In the genomic region with DNA sequence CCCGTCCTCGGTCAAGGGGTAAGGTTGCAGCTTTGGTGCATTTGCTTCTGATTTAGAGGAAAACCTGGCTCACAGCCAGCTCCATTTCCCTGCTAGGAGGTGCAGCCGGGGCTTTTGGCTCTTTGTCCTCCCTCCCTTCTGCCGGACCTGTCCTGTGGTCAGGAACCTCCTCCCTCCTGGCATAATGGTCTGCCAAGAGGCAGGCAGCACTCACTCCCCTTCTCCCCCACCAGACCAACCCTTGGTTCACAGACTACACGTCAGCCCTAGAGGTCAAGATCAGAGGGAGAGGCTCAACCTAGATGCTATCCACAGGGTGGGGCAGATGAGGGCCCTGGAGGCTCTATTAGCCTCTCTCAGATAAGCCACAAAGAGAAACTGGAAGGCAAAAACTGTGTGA, we compare ENCODE assay signal across 1 cellular context.
TF ChIP-seq lines count a peak whose summit lies in the region.

No MANE protein-coding gene starts in this region.

TF ChIP-seq in H1, 55 proteins besides CTCF, POLR2A, EP300 and RAD21:
- TF ChIP-seq, protein P1, sequence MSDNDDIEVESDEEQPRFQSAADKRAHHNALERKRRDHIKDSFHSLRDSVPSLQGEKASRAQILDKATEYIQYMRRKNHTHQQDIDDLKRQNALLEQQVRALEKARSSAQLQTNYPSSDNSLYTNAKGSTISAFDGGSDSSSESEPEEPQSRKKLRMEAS (IDR thresholded peaks at IDR 0.05) = no peak
- TF ChIP-seq BRCA1 (IDR thresholded peaks at IDR 0.05; ENCODE audit: low read depth, low read length) = no peak
- TF ChIP-seq, protein P2, sequence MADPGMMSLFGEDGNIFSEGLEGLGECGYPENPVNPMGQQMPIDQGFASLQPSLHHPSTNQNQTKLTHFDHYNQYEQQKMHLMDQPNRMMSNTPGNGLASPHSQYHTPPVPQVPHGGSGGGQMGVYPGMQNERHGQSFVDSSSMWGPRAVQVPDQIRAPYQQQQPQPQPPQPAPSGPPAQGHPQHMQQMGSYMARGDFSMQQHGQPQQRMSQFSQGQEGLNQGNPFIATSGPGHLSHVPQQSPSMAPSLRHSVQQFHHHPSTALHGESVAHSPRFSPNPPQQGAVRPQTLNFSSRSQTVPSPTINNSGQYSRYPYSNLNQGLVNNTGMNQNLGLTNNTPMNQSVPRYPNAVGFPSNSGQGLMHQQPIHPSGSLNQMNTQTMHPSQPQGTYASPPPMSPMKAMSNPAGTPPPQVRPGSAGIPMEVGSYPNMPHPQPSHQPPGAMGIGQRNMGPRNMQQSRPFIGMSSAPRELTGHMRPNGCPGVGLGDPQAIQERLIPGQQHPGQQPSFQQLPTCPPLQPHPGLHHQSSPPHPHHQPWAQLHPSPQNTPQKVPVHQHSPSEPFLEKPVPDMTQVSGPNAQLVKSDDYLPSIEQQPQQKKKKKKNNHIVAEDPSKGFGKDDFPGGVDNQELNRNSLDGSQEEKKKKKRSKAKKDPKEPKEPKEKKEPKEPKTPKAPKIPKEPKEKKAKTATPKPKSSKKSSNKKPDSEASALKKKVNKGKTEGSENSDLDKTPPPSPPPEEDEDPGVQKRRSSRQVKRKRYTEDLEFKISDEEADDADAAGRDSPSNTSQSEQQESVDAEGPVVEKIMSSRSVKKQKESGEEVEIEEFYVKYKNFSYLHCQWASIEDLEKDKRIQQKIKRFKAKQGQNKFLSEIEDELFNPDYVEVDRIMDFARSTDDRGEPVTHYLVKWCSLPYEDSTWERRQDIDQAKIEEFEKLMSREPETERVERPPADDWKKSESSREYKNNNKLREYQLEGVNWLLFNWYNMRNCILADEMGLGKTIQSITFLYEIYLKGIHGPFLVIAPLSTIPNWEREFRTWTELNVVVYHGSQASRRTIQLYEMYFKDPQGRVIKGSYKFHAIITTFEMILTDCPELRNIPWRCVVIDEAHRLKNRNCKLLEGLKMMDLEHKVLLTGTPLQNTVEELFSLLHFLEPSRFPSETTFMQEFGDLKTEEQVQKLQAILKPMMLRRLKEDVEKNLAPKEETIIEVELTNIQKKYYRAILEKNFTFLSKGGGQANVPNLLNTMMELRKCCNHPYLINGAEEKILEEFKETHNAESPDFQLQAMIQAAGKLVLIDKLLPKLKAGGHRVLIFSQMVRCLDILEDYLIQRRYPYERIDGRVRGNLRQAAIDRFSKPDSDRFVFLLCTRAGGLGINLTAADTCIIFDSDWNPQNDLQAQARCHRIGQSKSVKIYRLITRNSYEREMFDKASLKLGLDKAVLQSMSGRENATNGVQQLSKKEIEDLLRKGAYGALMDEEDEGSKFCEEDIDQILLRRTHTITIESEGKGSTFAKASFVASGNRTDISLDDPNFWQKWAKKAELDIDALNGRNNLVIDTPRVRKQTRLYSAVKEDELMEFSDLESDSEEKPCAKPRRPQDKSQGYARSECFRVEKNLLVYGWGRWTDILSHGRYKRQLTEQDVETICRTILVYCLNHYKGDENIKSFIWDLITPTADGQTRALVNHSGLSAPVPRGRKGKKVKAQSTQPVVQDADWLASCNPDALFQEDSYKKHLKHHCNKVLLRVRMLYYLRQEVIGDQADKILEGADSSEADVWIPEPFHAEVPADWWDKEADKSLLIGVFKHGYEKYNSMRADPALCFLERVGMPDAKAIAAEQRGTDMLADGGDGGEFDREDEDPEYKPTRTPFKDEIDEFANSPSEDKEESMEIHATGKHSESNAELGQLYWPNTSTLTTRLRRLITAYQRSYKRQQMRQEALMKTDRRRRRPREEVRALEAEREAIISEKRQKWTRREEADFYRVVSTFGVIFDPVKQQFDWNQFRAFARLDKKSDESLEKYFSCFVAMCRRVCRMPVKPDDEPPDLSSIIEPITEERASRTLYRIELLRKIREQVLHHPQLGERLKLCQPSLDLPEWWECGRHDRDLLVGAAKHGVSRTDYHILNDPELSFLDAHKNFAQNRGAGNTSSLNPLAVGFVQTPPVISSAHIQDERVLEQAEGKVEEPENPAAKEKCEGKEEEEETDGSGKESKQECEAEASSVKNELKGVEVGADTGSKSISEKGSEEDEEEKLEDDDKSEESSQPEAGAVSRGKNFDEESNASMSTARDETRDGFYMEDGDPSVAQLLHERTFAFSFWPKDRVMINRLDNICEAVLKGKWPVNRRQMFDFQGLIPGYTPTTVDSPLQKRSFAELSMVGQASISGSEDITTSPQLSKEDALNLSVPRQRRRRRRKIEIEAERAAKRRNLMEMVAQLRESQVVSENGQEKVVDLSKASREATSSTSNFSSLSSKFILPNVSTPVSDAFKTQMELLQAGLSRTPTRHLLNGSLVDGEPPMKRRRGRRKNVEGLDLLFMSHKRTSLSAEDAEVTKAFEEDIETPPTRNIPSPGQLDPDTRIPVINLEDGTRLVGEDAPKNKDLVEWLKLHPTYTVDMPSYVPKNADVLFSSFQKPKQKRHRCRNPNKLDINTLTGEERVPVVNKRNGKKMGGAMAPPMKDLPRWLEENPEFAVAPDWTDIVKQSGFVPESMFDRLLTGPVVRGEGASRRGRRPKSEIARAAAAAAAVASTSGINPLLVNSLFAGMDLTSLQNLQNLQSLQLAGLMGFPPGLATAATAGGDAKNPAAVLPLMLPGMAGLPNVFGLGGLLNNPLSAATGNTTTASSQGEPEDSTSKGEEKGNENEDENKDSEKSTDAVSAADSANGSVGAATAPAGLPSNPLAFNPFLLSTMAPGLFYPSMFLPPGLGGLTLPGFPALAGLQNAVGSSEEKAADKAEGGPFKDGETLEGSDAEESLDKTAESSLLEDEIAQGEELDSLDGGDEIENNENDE (IDR thresholded peaks at IDR 0.05; ENCODE audit: insufficient replicate concordance, low read length) = no peak
- no peak for TF ChIP-seq TCF12 (IDR thresholded peaks at IDR 0.05; ENCODE audit: low read depth, low read length)
- no peak for TF ChIP-seq KDM4A (IDR thresholded peaks at IDR 0.05; ENCODE audit: low read depth, low read length, severe bottlenecking)
- TF ChIP-seq CBX8 (IDR thresholded peaks at IDR 0.05; ENCODE audit: borderline replicate concordance, low read depth, low read length) = no peak
- no peak for TF ChIP-seq POU5F1 (IDR thresholded peaks at IDR 0.05; ENCODE audit: low read depth, low read length)
- TF ChIP-seq BCL11A (IDR thresholded peaks at IDR 0.05; ENCODE audit: low read depth in 2 of 2, low read length in 2 of 2) = no peak
- TF ChIP-seq HDAC6 (IDR thresholded peaks at IDR 0.05; ENCODE audit: low read depth, low read length) = no peak
- TF ChIP-seq, protein P3, sequence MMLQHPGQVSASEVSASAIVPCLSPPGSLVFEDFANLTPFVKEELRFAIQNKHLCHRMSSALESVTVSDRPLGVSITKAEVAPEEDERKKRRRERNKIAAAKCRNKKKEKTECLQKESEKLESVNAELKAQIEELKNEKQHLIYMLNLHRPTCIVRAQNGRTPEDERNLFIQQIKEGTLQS (IDR thresholded peaks at IDR 0.05; ENCODE audit: insufficient read depth, low read depth, low read length) = no peak
